8 cellular contexts compared by ENCODE assay signal in the genomic region with DNA sequence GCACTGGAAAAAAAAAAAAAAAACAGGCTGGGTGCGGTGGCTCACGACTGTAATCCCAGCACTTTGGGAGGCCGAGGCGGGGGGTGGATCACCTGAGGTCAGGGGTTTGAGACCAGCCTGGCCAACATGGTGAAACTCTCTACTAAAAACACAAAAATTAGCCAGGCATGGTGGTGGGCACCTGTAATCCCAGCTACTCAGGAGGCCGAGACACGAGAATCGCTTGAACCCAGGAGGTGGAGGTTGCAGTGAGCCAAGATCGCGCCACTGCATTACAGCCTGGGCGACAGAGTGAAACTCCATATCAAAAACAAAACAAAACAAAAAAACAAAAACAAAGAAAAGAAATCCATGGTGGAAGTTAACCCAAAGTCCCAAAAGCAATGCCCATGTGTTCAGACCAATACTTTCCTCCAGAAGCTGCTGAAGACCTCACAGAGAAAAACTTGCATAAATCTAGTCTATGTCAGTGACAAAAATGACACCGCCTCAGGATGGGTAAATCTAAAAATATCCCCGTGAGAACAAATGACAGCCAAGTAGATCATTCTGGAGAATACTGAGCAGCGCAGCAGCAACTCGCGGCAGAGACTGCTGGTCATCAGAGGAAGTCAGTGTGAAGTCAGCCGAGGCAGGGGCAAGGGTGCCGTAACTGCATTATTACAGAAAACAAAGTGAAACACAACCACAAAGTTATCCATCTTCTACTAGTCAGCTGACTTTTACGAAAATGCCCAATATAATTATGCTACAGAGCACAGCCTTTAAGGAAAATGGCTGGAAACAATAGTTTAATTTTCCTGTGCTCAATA. TPM values are rescaled to one million over a fixed set of nuclear protein-coding genes. Genes with fewer than 3 reads are reported as not detected.
A peak's percentile ranks its signal among the peaks of the same experiment; 100 is the strongest.
DNase-seq lines count a peak whose midpoint lies in the region; ATAC-seq and TF ChIP-seq lines count a peak whose summit lies in the region.

No MANE protein-coding gene starts in this region.

- H3K4me3 Mint-ChIP-seq in MCF 10A (ENCODE audit: unreplicated experiment): no peak overlapping the region

- intact Hi-C loops in MCF 10A (cut with micrococcal nuclease): no loop called here
- intact Hi-C loops in mammary epithelial cell (cut with micrococcal nuclease): no loop called here
- intact Hi-C loops in PC-9 (cut with micrococcal nuclease; ENCODE audit: unreplicated experiment): no loop called here

- H3K4me2 ChIP-seq in mammary epithelial cell (ENCODE audit: insufficient read depth, low read depth, low read length) (no peak overlapping the region), PC-9 (no peak overlapping the region)

- no peaks in the 10 kb centered on the region for H3K36me3 ChIP-seq in mammary epithelial cell (ENCODE audit: insufficient read depth, low read length)
- H3K36me3 ChIP-seq in skeletal muscle tissue (ENCODE audit: control insufficient read depth in 3 of 3, insufficient read depth in 3 of 3, low read length in 3 of 3): no peaks in the 10 kb centered on the region
- no peaks in the 10 kb centered on the region for H3K36me3 ChIP-seq in PC-9 (ENCODE audit: low read depth)

- H3K9me3 ChIP-seq in mammary epithelial cell (replicated peaks; ENCODE audit: insufficient read depth, low read length) (no peaks in the 10 kb centered on the region), skeletal muscle tissue (ENCODE audit: control insufficient read depth in 3 of 3, low read length in 3 of 3) (no peaks in the 10 kb centered on the region), PC-9 (ENCODE audit: insufficient read depth, low read depth) (no peaks in the 10 kb centered on the region)

- no peak for DNase-seq in MCF 10A (ENCODE audit: unreplicated experiment)
- DNase-seq in mammary epithelial cell: no peak
- peak; percentile 42 for DNase-seq in activated T-cell treated with anti-CD3 and anti-CD28 coated beads for 1 hour (ENCODE audit: low read depth)
- DNase-seq in fibroblast of mammary gland (ENCODE audit: low read depth): peak; percentile 51
- no peak for DNase-seq in PC-9
- no peak for DNase-seq in islet precursor cell

- CTCF ChIA-PET in MCF 10A (lab: Yijun Ruan, JAX) (interaction anchor here (0.8 to 1.8 kb wide), 2 partner anchors 25 to 180 kb away, joined by 3 to 8 read pairs; no protein-coding TSS in a partner anchor), mammary epithelial cell (lab: Charles Lee; ENCODE audit: low non-redundant PET) (no interaction called here), PC-9 (lab: Charles Lee) (no interaction called here)

- H3K27ac ChIP-seq in mammary epithelial cell (ENCODE audit: insufficient read depth, low read depth, low read length) (no peak overlapping the region), skeletal muscle tissue (ENCODE audit: low read depth, low read length) (peak overlapping the region; percentile 37), PC-9 (no peak overlapping the region)

- ATAC-seq in HG03520 (IDR thresholded peaks at IDR 0.05; ENCODE audit: unreplicated experiment): peak; percentile 79

- no peaks in the 10 kb centered on the region for H3K9me3 Mint-ChIP-seq in MCF 10A (ENCODE audit: unreplicated experiment)

- dilution Hi-C loops in mammary epithelial cell (cut with HindIII; ENCODE audit: low sequenced_read_pairs): no loop called here

- H3K9me2 ChIP-seq in PC-9 (ENCODE audit: insufficient read depth): no peaks in the 10 kb centered on the region

- no peaks in the 10 kb centered on the region for H4K20me1 ChIP-seq in mammary epithelial cell (ENCODE audit: insufficient read depth, low read length)
- H4K20me1 ChIP-seq in PC-9 (ENCODE audit: insufficient read depth): no peaks in the 10 kb centered on the region

- H3K4me3 ChIP-seq in mammary epithelial cell (replicated peaks in 1 of 3; ENCODE audit: insufficient read depth in 1 of 3, low read depth in 2 of 3, low read length in 3 of 3) (no peak overlapping the region), fibroblast of mammary gland (ENCODE audit: control insufficient read depth, low read depth, low read length) (no peak overlapping the region), skeletal muscle tissue (ENCODE audit: low read length in 3 of 3) (peak overlapping the region in 1 of 3 donors; percentile 38), PC-9 (no peak overlapping the region)

- WGBS in mammary epithelial cell (ENCODE audit: low coverage, missing lambda C conversion rate): 95% methylated on average over 12 of the region's 18 CpGs

- TF ChIP-seq CTCF in MCF 10A (IDR thresholded peaks at IDR 0.05; ENCODE audit: unreplicated experiment) (no peak), mammary epithelial cell (conservative IDR thresholded peaks at IDR 0.05 in 1 of 2, IDR thresholded peaks at IDR 0.05 in 1 of 2; ENCODE audit: extremely low read depth in 1 of 2, insufficient read depth in 1 of 2, low read depth in 1 of 2, low read length in 2 of 2) (no peak), fibroblast of mammary gland (conservative IDR thresholded peaks at IDR 0.05; ENCODE audit: control insufficient read depth, insufficient read depth, low read depth, low read length) (no peak), PC-9 (conservative IDR thresholded peaks at IDR 0.05) (no peak)

- BruUV-seq in MCF 10A (replicated peaks; lab: Mats Ljungman, UMichigan) (no TSS peak), mammary epithelial cell (replicated peaks; lab: Mats Ljungman, UMichigan) (no TSS peak), PC-9 (replicated peaks; lab: Mats Ljungman, UMichigan) (no TSS peak)

- H3K36me3 Mint-ChIP-seq in MCF 10A (ENCODE audit: insufficient read depth, unreplicated experiment): peaks cover 9% of the 10 kb centered on the region

- H3K27me3 Mint-ChIP-seq in MCF 10A (ENCODE audit: insufficient read depth, unreplicated experiment): no peaks in the 10 kb centered on the region

- H3K4me1 ChIP-seq in mammary epithelial cell (ENCODE audit: insufficient read depth, low read length) (no peaks in the 10 kb centered on the region), skeletal muscle tissue (ENCODE audit: control insufficient read depth in 3 of 3, insufficient read depth in 3 of 3, low read length in 3 of 3) (peaks cover 7 to 14% (median 10%) of the 10 kb centered on the region in 3 donors), PC-9 (replicated peaks; ENCODE audit: insufficient read depth) (no peaks in the 10 kb centered on the region)

- in situ Hi-C loops in mammary epithelial cell (cut with MboI; ENCODE audit: low sequenced_read_pairs in 2 of 2): no loop called here

- H3K27me3 ChIP-seq in mammary epithelial cell (ENCODE audit: insufficient read depth, low read length): no peaks in the 10 kb centered on the region
- H3K27me3 ChIP-seq in skeletal muscle tissue (ENCODE audit: control insufficient read depth in 3 of 3, insufficient read depth in 3 of 3, low read length in 3 of 3): no peaks in the 10 kb centered on the region
- no peaks in the 10 kb centered on the region for H3K27me3 ChIP-seq in PC-9 (ENCODE audit: insufficient read depth, low read depth)

- POLR2A ChIA-PET in MCF 10A (lab: Yijun Ruan, JAX) (interaction anchor here (1.1 kb wide), 1 partner anchor 7 kb away, joined by 3 read pairs; no protein-coding TSS in a partner anchor), PC-9 (lab: Charles Lee; ENCODE audit: unreplicated experiment) (no interaction called here)

- peaks cover 14% of the 10 kb centered on the region for H3K79me2 ChIP-seq in mammary epithelial cell (ENCODE audit: insufficient read depth, low read length)
- peaks cover 10% of the 10 kb centered on the region for H3K79me2 ChIP-seq in PC-9 (ENCODE audit: low read depth)

- H3K4me1 Mint-ChIP-seq in MCF 10A (ENCODE audit: insufficient read depth, unreplicated experiment): peaks cover 5% of the 10 kb centered on the region

- H3F3A ChIP-seq in PC-9 (ENCODE audit: insufficient read depth, low read depth): no peaks in the 10 kb centered on the region

- peak overlapping the region; percentile 14 for H3K27ac Mint-ChIP-seq in MCF 10A (ENCODE audit: low read depth, unreplicated experiment)

- H2AFZ ChIP-seq in mammary epithelial cell (ENCODE audit: low read depth, low read length) (no peak overlapping the region), PC-9 (no peak overlapping the region)

- H3K9ac ChIP-seq in mammary epithelial cell (ENCODE audit: insufficient read depth, low read length) (no peak overlapping the region), skeletal muscle tissue (ENCODE audit: low read depth in 1 of 3, low read length in 3 of 3) (peak overlapping the region in 2 of 3 donors; percentile 47 to 48)

RNA-seq across cellular contexts. Expression of gene LPIN2, which starts 41.0 kb away (rescaled TPM):
- total RNA-seq in MCF 10A (2022): 13.1 and 15.9 TPM in 2 replicates
- total RNA-seq in mammary epithelial cell: 10 to 100 TPM in 1 of 2 donors, 1 to 10 TPM in 1; 9.9 to 20.3 TPM
- 6.4 TPM for polyA plus RNA-seq in mammary epithelial cell
- polyA minus RNA-seq in mammary epithelial cell: 5.6 TPM
- total RNA-seq in skeletal muscle tissue: 11.0 TPM
- 13.3 and 15.0 TPM in 2 replicates for total RNA-seq in PC-9 (2021)

Comparison
In these comparisons a context has a peak if more than half of its experiments do, and no peak if none do; other contexts are left out.
1. DNase-seq: peak in activated T-cell treated with anti-CD3 and anti-CD28 coated beads for 1 hour (single experiment) and fibroblast of mammary gland (single experiment); none in MCF 10A (single experiment), mammary epithelial cell (single experiment), PC-9 (0 of 2) and islet precursor cell (single experiment).